In the genomic region with DNA sequence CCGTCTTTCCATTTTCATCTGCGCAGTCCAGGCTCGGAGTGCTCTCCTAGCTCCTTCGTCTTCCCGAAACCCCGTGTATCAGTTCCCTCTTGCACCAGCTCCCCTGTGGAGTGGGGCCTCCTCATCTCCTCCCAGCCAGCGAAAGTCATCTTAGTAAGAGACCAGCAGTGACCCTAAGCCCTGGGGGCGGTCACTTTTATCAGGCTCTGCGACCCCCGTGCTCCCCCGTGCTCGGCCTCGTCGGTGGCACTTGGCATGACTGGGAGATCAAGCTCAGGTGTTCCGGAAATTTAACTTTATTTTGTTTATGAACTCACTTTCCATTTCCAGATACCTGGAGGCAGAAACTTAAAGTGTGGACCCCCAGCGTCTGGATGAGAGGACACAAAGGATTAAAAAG, we compare ENCODE assay signal across 8 cellular contexts. TPM values are rescaled to one million over a fixed set of nuclear protein-coding genes. Genes with fewer than 3 reads are reported as not detected.
DNase-seq lines count a peak whose midpoint lies in the region; ATAC-seq lines count a peak whose summit lies in the region.

No MANE protein-coding gene starts in this region.

- intact Hi-C loops in right cardiac atrium (cut with DNase I) (no loop called here), Right ventricle myocardium inferior (cut with DNase I) (loop anchor here (5.0 kb wide), 2 partner anchors 129 to 224 kb away; partner anchors contain the start of gene USP6NL)

- H3K4me3 Mint-ChIP-seq in central memory CD8-positive, alpha-beta T cell, result peak overlapping the region; percentile 57
- H3K4me3 Mint-ChIP-seq in naive B cell, result peak overlapping the region; percentile 59 to 90 (median 80)

- no peak for ATAC-seq in right cardiac atrium
- no peak for ATAC-seq in Right ventricle myocardium inferior
- ATAC-seq in central memory CD8-positive, alpha-beta T cell (replicated peaks; ENCODE audit: extremely low read depth, poor library complexity, severe bottlenecking), result no peak
- no peak for ATAC-seq in naive B cell (ENCODE audit: low read depth in 2 of 2)
- ATAC-seq in GM18517 (IDR thresholded peaks at IDR 0.05; ENCODE audit: unreplicated experiment), result no peak
- no peak for ATAC-seq in HG03196 (IDR thresholded peaks at IDR 0.05; ENCODE audit: unreplicated experiment)

- H3K4me3 ChIP-seq in right cardiac atrium (ENCODE audit: low read length), result peak overlapping the region; percentile 66

- no peaks in the 10 kb centered on the region for H3K27me3 ChIP-seq in right cardiac atrium (ENCODE audit: control insufficient read depth, insufficient read depth)

- WGBS in right cardiac atrium, result 71% methylated on average over 16 of the region's 16 CpGs

- peaks cover 49% of the 10 kb centered on the region for H3K27me3 Mint-ChIP-seq in central memory CD8-positive, alpha-beta T cell
- peaks cover 0 to 7% (median 5%) of the 10 kb centered on the region in 3 donors for H3K27me3 Mint-ChIP-seq in naive B cell

- H3K27ac ChIP-seq in right cardiac atrium (ENCODE audit: low read length), result no peak overlapping the region

- peaks cover 11% of the 10 kb centered on the region for H3K4me1 ChIP-seq in right cardiac atrium (ENCODE audit: control insufficient read depth, insufficient read depth, low read length)

- no peak overlapping the region for H3K27ac Mint-ChIP-seq in central memory CD8-positive, alpha-beta T cell (ENCODE audit: low read depth)
- peak overlapping the region in 2 of 6 donors; percentile 38 to 88 for H3K27ac Mint-ChIP-seq in naive B cell

- peaks cover 6% of the 10 kb centered on the region for H3K4me1 Mint-ChIP-seq in central memory CD8-positive, alpha-beta T cell
- peaks cover 17 to 22% (median 21%) of the 10 kb centered on the region in 3 donors for H3K4me1 Mint-ChIP-seq in naive B cell

- DNase-seq in right cardiac atrium (peak in 1 of 3 donors; percentile 61), Right ventricle myocardium inferior (ENCODE audit: missing footprints) (no peak), naive B cell (no peak), OCI-M1 (lab: John Stamatoyannopoulos, UW) (no peak), A172 (ENCODE audit: low spot score) (no peak)
- DNase-seq in central memory CD8-positive, alpha-beta T cell (ENCODE audit: low spot score in 2 of 2), result no peak

- no peaks in the 10 kb centered on the region for H3K9me3 ChIP-seq in right cardiac atrium (ENCODE audit: control insufficient read depth, low read length)

- H3K9me3 Mint-ChIP-seq in central memory CD8-positive, alpha-beta T cell, result no peaks in the 10 kb centered on the region
- H3K9me3 Mint-ChIP-seq in naive B cell, result peaks cover 0 to 5% (median 0%) of the 10 kb centered on the region in 7 donors

- H3K36me3 Mint-ChIP-seq in central memory CD8-positive, alpha-beta T cell (ENCODE audit: insufficient read depth), result no peaks in the 10 kb centered on the region
- no peaks in the 10 kb centered on the region for H3K36me3 Mint-ChIP-seq in naive B cell

RNA-seq across cellular contexts. Expression of gene ECHDC3, which starts 0.6 kb away (rescaled TPM):
- total RNA-seq in right cardiac atrium (10 to 100 TPM; 67.1 to 74.9 (median 70.6) TPM), Right ventricle myocardium inferior (101 TPM)
- polyA plus RNA-seq in right cardiac atrium (62.3 TPM), naive B cell (ENCODE audit: low read depth in 6 of 6) (1 to 10 TPM; 1.1 to 2.8 (median 2.0) TPM)
- total RNA-seq in A172 (2014; rRNA removed; shearing (Covaris generic)), result not detected in 2 replicates

Comparison
In these comparisons a context has a peak if more than half of its experiments do, and no peak if none do; other contexts are left out.
1. RNA of gene ECHDC3, which starts 0.6 kb away (total RNA-seq): 101 TPM in Right ventricle myocardium inferior (single experiment) and 67.1 to 74.9 TPM in right cardiac atrium; not detected in A172; every median in the first group is over 10 times any median in the second.